Comparison of ENCODE assay signal across 10 cellular contexts in the genomic region with DNA sequence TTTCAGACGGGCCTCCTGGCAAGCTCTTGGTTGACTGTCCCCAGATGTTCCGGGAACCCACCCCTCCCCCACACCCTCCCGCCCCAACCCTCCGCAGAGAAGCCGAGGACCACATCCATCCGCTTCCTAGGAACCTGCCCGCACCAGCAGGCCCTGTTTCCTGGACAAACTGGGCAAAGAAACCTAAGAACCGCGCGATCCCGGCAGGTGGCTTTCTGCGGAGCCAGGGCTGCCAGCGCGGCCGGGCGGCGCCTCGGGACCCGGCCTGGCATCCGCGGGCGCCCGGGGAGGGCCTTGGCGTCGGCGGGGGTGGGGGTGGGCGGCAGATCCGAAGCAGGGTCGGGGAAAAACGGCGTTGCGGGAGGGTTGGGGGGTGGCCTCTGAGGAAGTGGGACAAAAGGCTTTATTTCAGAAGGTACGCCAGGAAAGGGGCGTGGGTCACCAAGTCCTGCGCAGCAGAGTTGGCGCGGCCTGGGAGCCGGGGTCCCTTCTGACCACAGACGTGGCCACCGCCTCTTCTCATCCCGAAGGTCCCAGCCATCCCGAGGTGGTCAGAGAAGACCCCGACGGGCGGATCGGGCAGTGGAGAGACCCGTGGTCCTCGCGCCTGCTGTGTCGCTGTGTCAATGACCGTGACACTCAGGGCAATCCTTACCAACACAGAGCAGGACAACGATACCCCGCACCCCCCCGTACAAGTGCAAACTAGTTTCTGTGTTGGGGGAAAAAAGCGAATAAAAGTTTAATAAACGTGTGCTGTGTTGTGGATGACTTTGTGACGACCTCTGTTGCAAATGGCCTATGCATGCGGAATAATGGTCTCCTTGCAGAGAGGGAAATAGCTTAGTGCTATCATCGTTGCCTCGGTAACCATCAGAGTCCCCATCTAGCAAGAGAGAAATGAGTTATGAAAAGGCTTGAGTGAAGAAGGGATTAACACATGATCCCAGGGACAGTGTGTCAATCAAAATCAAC. TPM values are rescaled to one million over a fixed set of nuclear protein-coding genes. Genes with fewer than 3 reads are reported as not detected.
DNase-seq lines count a peak whose midpoint lies in the region; ATAC-seq and TF ChIP-seq lines count a peak whose summit lies in the region.
"Had no signal": no experiment of that assay in that cellular context is flagged by ENCODE, and none has a peak within 500 bp of the region (broad histone marks: within the 10 kb centered on the region; RNA-seq: fewer than 3 reads in every experiment).

No MANE protein-coding gene starts in this region.

- peaks cover 2% of the 10 kb centered on the region for H3K4me1 ChIP-seq in mammary epithelial cell (ENCODE audit: insufficient read depth, low read length)

- H3K27me3 ChIP-seq in mammary epithelial cell (ENCODE audit: insufficient read depth, low read length), result peaks cover 42% of the 10 kb centered on the region

- in situ Hi-C loops in mammary epithelial cell (cut with MboI; ENCODE audit: low sequenced_read_pairs in 2 of 2), result no loop called here

- no TSS peak for BruUV-seq in mammary epithelial cell (replicated peaks; lab: Mats Ljungman, UMichigan)

- WGBS in mammary epithelial cell (ENCODE audit: low coverage, missing lambda C conversion rate), result 33% methylated on average over 30 of the region's 60 CpGs

- peak overlapping the region; percentile 56 to 77 for H3K27ac Mint-ChIP-seq in natural killer cell

- H3K27me3 Mint-ChIP-seq in natural killer cell (ENCODE audit: low read depth in 2 of 2), result peaks cover 59 to 63% of the 10 kb centered on the region in 2 donors

- H3K4me1 Mint-ChIP-seq in natural killer cell, result peaks cover 22 to 31% of the 10 kb centered on the region in 2 donors

- intact Hi-C loops in mammary epithelial cell (cut with micrococcal nuclease) (no loop called here), natural killer cell (cut with micrococcal nuclease) (no loop called here)

- ATAC-seq in natural killer cell, result peak in 1 of 3 donors; percentile 18
- no peak for ATAC-seq in GM21825 (IDR thresholded peaks at IDR 0.05; ENCODE audit: unreplicated experiment)
- no peak for ATAC-seq in HG02623 (IDR thresholded peaks at IDR 0.05; ENCODE audit: unreplicated experiment)
- ATAC-seq: left lung had no signal

- H3K9me3 Mint-ChIP-seq in natural killer cell, result peaks cover 0 to 2% of the 10 kb centered on the region in 2 donors

- H3K79me2 ChIP-seq in mammary epithelial cell (ENCODE audit: insufficient read depth, low read length), result no peaks in the 10 kb centered on the region

- TF ChIP-seq CTCF in mammary epithelial cell (conservative IDR thresholded peaks at IDR 0.05 in 1 of 2, IDR thresholded peaks at IDR 0.05 in 1 of 2; ENCODE audit: extremely low read depth in 1 of 2, insufficient read depth in 1 of 2, low read depth in 1 of 2, low read length in 2 of 2), result no peak
- TF ChIP-seq CTCF in natural killer cell (IDR thresholded peaks at IDR 0.05), result no peak

- CTCF ChIA-PET in mammary epithelial cell (lab: Charles Lee; ENCODE audit: low non-redundant PET), result no interaction called here

- dilution Hi-C loops in mammary epithelial cell (cut with HindIII; ENCODE audit: low sequenced_read_pairs), result loop anchor here (10.0 kb wide), 2 partner anchors 90 to 1180 kb away; no protein-coding TSS in a partner anchor

- peaks cover 8% of the 10 kb centered on the region for H3K36me3 Mint-ChIP-seq in natural killer cell

- DNase-seq in DMS 273 (lab: John Stamatoyannopoulos, UW; ENCODE audit: unreplicated experiment), result peak; percentile 48
- DNase-seq in NCI-H1092 (lab: John Stamatoyannopoulos, UW), result peak; percentile 10
- no peak for DNase-seq in mammary epithelial cell
- no peak for DNase-seq in natural killer cell
- no peak for DNase-seq in NCI-H82 treated with DMSO at 0.1 percent for 48 hours (lab: John Stamatoyannopoulos, UW; ENCODE audit: unreplicated experiment)
- no peak for DNase-seq in NCI-H2029 (lab: John Stamatoyannopoulos, UW)

- H3K9me3 ChIP-seq in mammary epithelial cell (replicated peaks; ENCODE audit: insufficient read depth, low read length), result no peaks in the 10 kb centered on the region
- H3K9me3 ChIP-seq: HAP-1, left lung had no signal

- no peaks in the 10 kb centered on the region for H4K20me1 ChIP-seq in mammary epithelial cell (ENCODE audit: insufficient read depth, low read length)

- no peak overlapping the region for H3K27ac ChIP-seq in mammary epithelial cell (ENCODE audit: insufficient read depth, low read depth, low read length)
- H3K27ac ChIP-seq: left lung had no signal

- peak overlapping the region; percentile 21 for H2AFZ ChIP-seq in mammary epithelial cell (ENCODE audit: low read depth, low read length)

- H3K4me3 Mint-ChIP-seq in natural killer cell, result peak overlapping the region; percentile 73

- peak overlapping the region; percentile 74 for H3K4me2 ChIP-seq in mammary epithelial cell (ENCODE audit: insufficient read depth, low read depth, low read length)

- no peak overlapping the region for H3K9ac ChIP-seq in mammary epithelial cell (ENCODE audit: insufficient read depth, low read length)

- no peaks in the 10 kb centered on the region for H3K36me3 ChIP-seq in mammary epithelial cell (ENCODE audit: insufficient read depth, low read length)
- H3K36me3 ChIP-seq: HAP-1, left lung had no signal

- peak overlapping the region in 1 of 3 experiments; percentile 11 for H3K4me3 ChIP-seq in mammary epithelial cell (replicated peaks in 1 of 3; ENCODE audit: insufficient read depth in 1 of 3, low read depth in 2 of 3, low read length in 3 of 3)
- H3K4me3 ChIP-seq: HAP-1, left lung had no signal

RNA-seq across cellular contexts. Expression of gene GATA3, which starts 19.5 kb away (rescaled TPM):
- total RNA-seq in mammary epithelial cell (10 to 100 TPM in 1 of 2 donors, 1 to 10 TPM in 1; 7.7 to 20.6 TPM), natural killer cell (10 to 100 TPM; 50.3 to 92.2 (median 68.8) TPM)
- 5.3 TPM for polyA plus RNA-seq in mammary epithelial cell
- 4.7 TPM for polyA minus RNA-seq in mammary epithelial cell

Comparison
In these comparisons a context has a peak if more than half of its experiments do, and no peak if none do; other contexts are left out.
1. DNase-seq: peak in DMS 273 (single experiment) and NCI-H1092 (single experiment); none in mammary epithelial cell (single experiment), natural killer cell (single experiment), NCI-H82 treated with DMSO at 0.1 percent for 48 hours (single experiment) and NCI-H2029 (single experiment).